Comparison of ENCODE assay signal across 8 cellular contexts in genomic region chr5:150458819-150459557, GRCh38. TPM values are rescaled to one million over a fixed set of nuclear protein-coding genes. Genes with fewer than 3 reads are reported as not detected.
DNase-seq lines count a peak whose midpoint lies in the region; ATAC-seq, FAIRE-seq and TF ChIP-seq lines count a peak whose summit lies in the region.

No MANE protein-coding gene starts in this region.

- H3K4me2 ChIP-seq in trophoblast cell (ENCODE audit: low read length) = peak overlapping the region; percentile 48

- peak overlapping the region; percentile 95 for H2AK5ac ChIP-seq in trophoblast cell (ENCODE audit: low read length)

- peak overlapping the region; percentile 74 for H2BK120ac ChIP-seq in trophoblast cell (ENCODE audit: insufficient read depth, low read length, poor library complexity)

- no peaks in the 10 kb centered on the region for H3K9me3 ChIP-seq in HUES6 (ENCODE audit: control insufficient read depth, insufficient read depth, low read depth, low read length)
- no peaks in the 10 kb centered on the region for H3K9me3 ChIP-seq in trophoblast cell (ENCODE audit: insufficient read depth, low read depth, low read length)
- no peaks in the 10 kb centered on the region for H3K9me3 ChIP-seq in upper lobe of left lung

- peak overlapping the region; percentile 54 for H2AFZ ChIP-seq in trophoblast cell (ENCODE audit: insufficient read depth, low read length, poor library complexity)

- TF ChIP-seq EP300 in upper lobe of left lung (IDR thresholded peaks at IDR 0.05) = no peak

- DNase-seq in D341Med (ENCODE audit: low spot score) = peak; percentile 93
- DNase-seq in RWPE1 (ENCODE audit: low spot score) = peak; percentile 93
- DNase-seq in activated effector memory CD4-positive, alpha-beta T cell treated with anti-CD3 and anti-CD28 coated beads, Interleukin-2, amount 50 U/mL, for 16 hours = peak; percentile 96
- peak; percentile 53 to 78 for DNase-seq in frontal cortex (ENCODE audit: low spot score in 2 of 2)
- DNase-seq in trophoblast cell = peak; percentile 61 to 81
- DNase-seq in upper lobe of left lung = peak; percentile 75 to 96

- POLR2A ChIA-PET in RWPE1 (lab: Yijun Ruan, JAX; ENCODE audit: low non-redundant PET) = interaction anchor here (0.5 to 0.6 kb wide), 2 partner anchors 39 to 242 kb away, joined by 3 read pairs; partner anchors contain the start of gene RBM22

- H3K79me1 ChIP-seq in trophoblast cell (ENCODE audit: low read length) = peaks cover 18% of the 10 kb centered on the region

- TF ChIP-seq POLR2A in upper lobe of left lung (IDR thresholded peaks at IDR 0.05) = no peak

- no peak overlapping the region; the same call in 1 of the 2 replicates for H3K4me3 ChIP-seq in HUES6 (ENCODE audit: low read depth, low read length)
- no peak overlapping the region for H3K4me3 ChIP-seq in trophoblast cell (ENCODE audit: low read depth, low read length)
- peak overlapping the region in 3 of 4 donors; percentile 13 to 38 (median 24) for H3K4me3 ChIP-seq in upper lobe of left lung

- H3K23ac ChIP-seq in trophoblast cell (ENCODE audit: low read length) = no peak overlapping the region

- ATAC-seq in GM21360 (IDR thresholded peaks at IDR 0.05; ENCODE audit: unreplicated experiment) = peak; percentile 51
- ATAC-seq in upper lobe of left lung (ENCODE audit: low FRiP score in 2 of 2) = peak; percentile 95 to 97

- peak overlapping the region; percentile 50 for H2BK5ac ChIP-seq in trophoblast cell (ENCODE audit: low read depth, low read length, poor library complexity)

- H3K18ac ChIP-seq in trophoblast cell (ENCODE audit: low read length) = peak overlapping the region; percentile 60

- H3K79me2 ChIP-seq in trophoblast cell (ENCODE audit: control insufficient read depth, insufficient read depth, low read length, poor library complexity) = no peaks in the 10 kb centered on the region

- H2BK12ac ChIP-seq in trophoblast cell (ENCODE audit: low read length) = peak overlapping the region; percentile 88

- TF ChIP-seq CTCF in RWPE1 (conservative IDR thresholded peaks at IDR 0.05; ENCODE audit: low read depth) (peak; percentile 85), upper lobe of left lung (IDR thresholded peaks at IDR 0.05) (peak; percentile 83 to 91 (median 88))

- CTCF ChIA-PET in RWPE1 (lab: Yijun Ruan, JAX) = interaction anchor here (0.5 to 2.1 kb wide), 34 partner anchors 9 to 1532 kb away, joined by 3 to 12 read pairs (median 3); partner anchors contain the start of gene RPS14

- no CpG with 5 or more reads among the region's 36 CpGs for WGBS in trophoblast cell (ENCODE audit: extremely low coverage, insufficient coverage, insufficient read length)
- 17 to 24% methylated on average over 12 to 36 of the region's 36 CpGs for WGBS in upper lobe of left lung, 2 donors

- H4K91ac ChIP-seq in trophoblast cell (ENCODE audit: low read depth, low read length) = peak overlapping the region; percentile 92

- H3K27ac ChIP-seq in HUES6 (ENCODE audit: low read depth, low read length) (no peak overlapping the region), RWPE1 (peak overlapping the region; percentile 64), trophoblast cell (ENCODE audit: low read depth, low read length) (no peak overlapping the region), upper lobe of left lung (peak overlapping the region in 3 of 4 donors; percentile 26 to 67 (median 57))

- FAIRE-seq in frontal cortex (lab: Jason Lieb, UNC) = no peak

- H3K27me3 ChIP-seq in HUES6 (ENCODE audit: control insufficient read depth, insufficient read depth, low read length) (no peaks in the 10 kb centered on the region), trophoblast cell (ENCODE audit: insufficient read depth, low read length) (no peaks in the 10 kb centered on the region), upper lobe of left lung (no peaks in the 10 kb centered on the region)

- H3K36me3 ChIP-seq in HUES6 (ENCODE audit: control insufficient read depth, insufficient read depth, low read length) (no peaks in the 10 kb centered on the region), trophoblast cell (ENCODE audit: control insufficient read depth in 1 of 2, insufficient read depth in 2 of 2, low read length in 2 of 2) (no peaks in the 10 kb centered on the region), upper lobe of left lung (no peaks in the 10 kb centered on the region)

- peak overlapping the region; percentile 68 for H3K14ac ChIP-seq in trophoblast cell (ENCODE audit: low read length)

- H3K9ac ChIP-seq in HUES6 (ENCODE audit: low read length) (peak overlapping the region; percentile 49), trophoblast cell (ENCODE audit: low read length) (peak overlapping the region; percentile 23)

- H3K4ac ChIP-seq in trophoblast cell (ENCODE audit: low read depth, low read length) = no peak overlapping the region

- peak overlapping the region; percentile 67 for H4K8ac ChIP-seq in trophoblast cell (ENCODE audit: low read depth, low read length)

- H4K12ac ChIP-seq in trophoblast cell (ENCODE audit: low read depth, low read length) = no peak overlapping the region

- H3K4me1 ChIP-seq in HUES6 (ENCODE audit: control insufficient read depth, insufficient read depth, low read length) (peaks cover 59% of the 10 kb centered on the region), trophoblast cell (ENCODE audit: control insufficient read depth in 1 of 2, insufficient read depth in 2 of 2, low read length in 2 of 2) (peaks cover 7 to 18% of the 10 kb centered on the region in 2 experiments), upper lobe of left lung (peaks cover 6 to 14% (median 10%) of the 10 kb centered on the region in 4 donors)

RNA-seq across cellular contexts. Expression of gene RPS14, which starts 9.4 kb away (rescaled TPM):
- total RNA-seq in frontal cortex (3,224 TPM), upper lobe of left lung (1,000 to 10,000 TPM in 5 of 6 donors, 100 to 1,000 TPM in 1; 806 to 1,982 (median 1,727) TPM)
- polyA plus RNA-seq in trophoblast cell (2013) = 2,982 and 3,060 TPM in 2 replicates

RNA-seq across cellular contexts. Expression of gene CD74, which starts 46.3 kb away (rescaled TPM):
- total RNA-seq in frontal cortex (3.3 TPM), upper lobe of left lung (1,000 to 10,000 TPM in 5 of 6 donors, 100 to 1,000 TPM in 1; 957 to 4,783 (median 3,180) TPM)
- 50.4 and 50.6 TPM in 2 replicates for polyA plus RNA-seq in trophoblast cell (2013)

RNA-seq across cellular contexts. Expression of gene NDST1, which starts 48.9 kb away (rescaled TPM):
- total RNA-seq in frontal cortex (16.3 TPM), upper lobe of left lung (100 to 1,000 TPM in 5 of 6 donors, 10 to 100 TPM in 1; 81.7 to 265 (median 166) TPM)
- polyA plus RNA-seq in trophoblast cell (2013) = 98.1 and 98.9 TPM in 2 replicates

Comparison
In these comparisons a context has a peak if more than half of its experiments do, and no peak if none do; other contexts are left out.
1. H3K27ac ChIP-seq: peak in RWPE1 (single experiment) and upper lobe of left lung (3 of 4); none in HUES6 (single experiment) and trophoblast cell (single experiment).
2. H3K4me3 ChIP-seq: peak in upper lobe of left lung (3 of 4); none in HUES6 (single experiment) and trophoblast cell (single experiment).
3. RNA of gene CD74, which starts 46.3 kb away (total RNA-seq): 957 to 4,783 TPM in upper lobe of left lung; 3.3 TPM in frontal cortex (single experiment); every median in the first group is over 100 times any median in the second.
4. Peak in every context shown above with its lines, with median percentiles within 50 percentile points of each other: DNase-seq.